In the genomic region with DNA sequence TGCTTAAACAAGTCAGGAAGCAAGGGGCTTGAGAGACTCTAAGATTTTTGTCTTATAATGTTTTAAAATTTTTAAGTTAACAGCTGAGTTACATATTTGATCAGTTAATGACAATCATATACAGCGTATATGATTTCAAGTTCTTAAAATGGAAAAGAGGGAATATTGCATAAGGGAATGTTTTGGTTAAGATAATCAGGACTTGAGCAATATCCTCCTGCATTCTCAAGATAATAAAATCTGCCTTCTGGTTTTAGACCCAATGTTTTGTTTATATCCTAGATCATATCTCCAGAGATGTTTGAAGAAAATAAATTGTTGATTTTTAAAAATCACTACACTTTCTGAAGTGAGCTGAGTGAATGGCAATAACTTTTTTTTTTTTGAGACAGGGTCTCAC, we compare ENCODE assay signal across 23 cellular contexts. TPM values are rescaled to one million over a fixed set of nuclear protein-coding genes. Genes with fewer than 3 reads are reported as not detected.
DNase-seq lines count a peak whose midpoint lies in the region; ATAC-seq, FAIRE-seq and TF ChIP-seq lines count a peak whose summit lies in the region.
"Had no signal": no experiment of that assay in that cellular context is flagged by ENCODE, and none has a peak within 500 bp of the region (broad histone marks: within the 10 kb centered on the region; RNA-seq: fewer than 3 reads in every experiment).

No MANE protein-coding gene starts in this region.

- dilution Hi-C loops in mammary epithelial cell (cut with HindIII; ENCODE audit: low sequenced_read_pairs): no loop called here

- no peaks in the 10 kb centered on the region for H3K4me1 Mint-ChIP-seq in activated T-cell treated with anti-CD3 and anti-CD28 coated beads, Interleukin-2, amount 50 U/mL, for 72 hours (ENCODE audit: low read depth)

- in situ Hi-C loops in mammary epithelial cell (cut with MboI; ENCODE audit: low sequenced_read_pairs in 2 of 2): no loop called here

- TF ChIP-seq CTCF in osteoblast (IDR thresholded peaks at IDR 0.05; ENCODE audit: extremely low read depth, low read depth, low read length): no peak
- TF ChIP-seq CTCF in mammary epithelial cell (conservative IDR thresholded peaks at IDR 0.05 in 1 of 2, IDR thresholded peaks at IDR 0.05 in 1 of 2; ENCODE audit: extremely low read depth in 1 of 2, insufficient read depth in 1 of 2, low read depth in 1 of 2, low read length in 2 of 2): no peak

- no peaks in the 10 kb centered on the region for H3K79me2 ChIP-seq in osteoblast (ENCODE audit: insufficient read depth, low read length)
- H3K79me2 ChIP-seq in mammary epithelial cell (ENCODE audit: insufficient read depth, low read length): no peaks in the 10 kb centered on the region

- H3K9me3 Mint-ChIP-seq in activated T-cell treated with anti-CD3 and anti-CD28 coated beads, Interleukin-2, amount 50 U/mL, for 72 hours: no peaks in the 10 kb centered on the region
- H3K9me3 Mint-ChIP-seq: CD8-positive, alpha-beta T cell; GM23338 had no signal

- H3K36me3 Mint-ChIP-seq in activated T-cell treated with anti-CD3 and anti-CD28 coated beads, Interleukin-2, amount 50 U/mL, for 72 hours (ENCODE audit: insufficient read depth in 2 of 2): no peaks in the 10 kb centered on the region
- H3K36me3 Mint-ChIP-seq: CD8-positive, alpha-beta T cell had no signal

- no TSS peak for BruUV-seq in mammary epithelial cell (replicated peaks; lab: Mats Ljungman, UMichigan)

- no peaks in the 10 kb centered on the region for H4K20me1 ChIP-seq in osteoblast (ENCODE audit: insufficient read depth, low read length)
- no peaks in the 10 kb centered on the region for H4K20me1 ChIP-seq in mammary epithelial cell (ENCODE audit: insufficient read depth, low read length)

- H3K27me3 ChIP-seq in adipocyte (replicated peaks; ENCODE audit: control insufficient read depth, insufficient read depth, low read length): no peaks in the 10 kb centered on the region
- H3K27me3 ChIP-seq in osteoblast (ENCODE audit: insufficient read depth, low read length): peaks cover 21% of the 10 kb centered on the region
- no peaks in the 10 kb centered on the region for H3K27me3 ChIP-seq in mammary epithelial cell (ENCODE audit: insufficient read depth, low read length)
- H3K27me3 ChIP-seq: Peyer's patch had no signal

- H3K4me3 Mint-ChIP-seq in activated T-cell treated with anti-CD3 and anti-CD28 coated beads, Interleukin-2, amount 50 U/mL, for 72 hours: no peak overlapping the region
- H3K4me3 Mint-ChIP-seq: CD8-positive, alpha-beta T cell; GM23338 had no signal

- no peak for FAIRE-seq in urothelium cell line (lab: Jason Lieb, UNC)
- FAIRE-seq: GM12892 had no signal

- DNase-seq in GF-D8 (lab: John Stamatoyannopoulos, UW): peak; percentile 39
- peak; percentile 73 for DNase-seq in adipocyte (ENCODE audit: low read depth)
- DNase-seq in fibroblast of peridontal ligament (ENCODE audit: extremely low read depth): peak; percentile 58
- peak; percentile 38 for DNase-seq in osteoblast (ENCODE audit: insufficient read length, low spot score, missing footprints)
- no peak for DNase-seq in urothelium cell line (ENCODE audit: low spot score)
- no peak for DNase-seq in mammary epithelial cell
- DNase-seq in activated T-cell treated with anti-CD3 and anti-CD28 coated beads, Interleukin-2, amount 50 U/mL, for 72 hours: no peak
- DNase-seq: 8988T; AML-193; C1 segment of cervical spinal cord; CD8-positive, alpha-beta T cell; DND-41; NCI-H1092 treated with DMSO at 0.1 percent for 48 hours; NCI-H146; NCI-H2029; NCI-H2227 treated with DMSO at 0.1 percent for 48 hours; NCI-H510A; NK-92 treated with Interleukin-12 subunit alpha and Interleukin-12 subunit beta, amount 100 ng/mL, for 24 hours; Peyer's patch had no signal

- no peak overlapping the region for H3K27ac ChIP-seq in osteoblast (ENCODE audit: low read depth, low read length)
- H3K27ac ChIP-seq in mammary epithelial cell (ENCODE audit: insufficient read depth, low read depth, low read length): no peak overlapping the region
- H3K27ac ChIP-seq: KMS-11, Peyer's patch had no signal

- H2AFZ ChIP-seq in osteoblast (ENCODE audit: low read length) (no peak overlapping the region), mammary epithelial cell (ENCODE audit: low read depth, low read length) (no peak overlapping the region)
- H2AFZ ChIP-seq: GM23338 had no signal

- 100% methylated on average over 1 of the region's 1 CpG for WGBS in mammary epithelial cell (ENCODE audit: low coverage, missing lambda C conversion rate)

- ATAC-seq in activated T-cell treated with anti-CD3 and anti-CD28 coated beads, Interleukin-2, amount 50 U/mL, for 72 hours (replicated peaks in 1 of 2): no peak
- ATAC-seq: CD8-positive, alpha-beta T cell; GM23338 had no signal

- H3K4me1 ChIP-seq in adipocyte (ENCODE audit: control insufficient read depth, insufficient read depth, low read length) (peaks cover 3% of the 10 kb centered on the region), osteoblast (ENCODE audit: insufficient read depth, low read length) (no peaks in the 10 kb centered on the region), mammary epithelial cell (ENCODE audit: insufficient read depth, low read length) (no peaks in the 10 kb centered on the region)
- H3K4me1 ChIP-seq: Peyer's patch had no signal

- intact Hi-C loops in mammary epithelial cell (cut with micrococcal nuclease): no loop called here

- CTCF ChIA-PET in mammary epithelial cell (lab: Charles Lee; ENCODE audit: low non-redundant PET): no interaction called here

- H3K4me3 ChIP-seq in adipocyte (ENCODE audit: low read length) (no peak overlapping the region), osteoblast (ENCODE audit: insufficient read depth, low read length) (no peak overlapping the region), mammary epithelial cell (replicated peaks in 1 of 3; ENCODE audit: insufficient read depth in 1 of 3, low read depth in 2 of 3, low read length in 3 of 3) (no peak overlapping the region)
- H3K4me3 ChIP-seq: GM23338, HAP-1, Peyer's patch had no signal

- H3K9ac ChIP-seq in adipocyte (ENCODE audit: low read length): no peak overlapping the region
- no peak overlapping the region for H3K9ac ChIP-seq in mammary epithelial cell (ENCODE audit: insufficient read depth, low read length)
- H3K9ac ChIP-seq: KMS-11 had no signal

- H3K27me3 Mint-ChIP-seq in activated T-cell treated with anti-CD3 and anti-CD28 coated beads, Interleukin-2, amount 50 U/mL, for 72 hours (ENCODE audit: low read depth): no peaks in the 10 kb centered on the region

- H3K9me3 ChIP-seq in adipocyte (ENCODE audit: control insufficient read depth, low read length): no peaks in the 10 kb centered on the region
- no peaks in the 10 kb centered on the region for H3K9me3 ChIP-seq in osteoblast (ENCODE audit: low read depth, low read length)
- no peaks in the 10 kb centered on the region for H3K9me3 ChIP-seq in mammary epithelial cell (replicated peaks; ENCODE audit: insufficient read depth, low read length)
- H3K9me3 ChIP-seq: HAP-1, Peyer's patch had no signal

- H3K36me3 ChIP-seq in adipocyte (ENCODE audit: control insufficient read depth, insufficient read depth, low read length, severe bottlenecking): no peaks in the 10 kb centered on the region
- no peaks in the 10 kb centered on the region for H3K36me3 ChIP-seq in osteoblast (ENCODE audit: insufficient read depth, low read length)
- H3K36me3 ChIP-seq in mammary epithelial cell (ENCODE audit: insufficient read depth, low read length): no peaks in the 10 kb centered on the region
- H3K36me3 ChIP-seq: HAP-1, Peyer's patch had no signal

- no peak overlapping the region for H3K4me2 ChIP-seq in osteoblast (ENCODE audit: insufficient read depth, low read length)
- H3K4me2 ChIP-seq in mammary epithelial cell (ENCODE audit: insufficient read depth, low read depth, low read length): no peak overlapping the region
- H3K4me2 ChIP-seq: GM23338, KMS-11 had no signal

- H3K27ac Mint-ChIP-seq in activated T-cell treated with anti-CD3 and anti-CD28 coated beads, Interleukin-2, amount 50 U/mL, for 72 hours: no peak overlapping the region
- H3K27ac Mint-ChIP-seq: CD8-positive, alpha-beta T cell; GM23338 had no signal

RNA-seq across cellular contexts. Expression of gene DYNC1I2, which starts 13.3 kb away (rescaled TPM):
- total RNA-seq in osteoblast: 109 and 110 TPM in 2 replicates
- total RNA-seq in mammary epithelial cell: 100 to 1,000 TPM in 1 of 2 donors, 10 to 100 TPM in 1; 97.4 to 119 TPM
- 124 TPM for polyA plus RNA-seq in mammary epithelial cell
- 133 TPM for polyA minus RNA-seq in mammary epithelial cell
- total RNA-seq in activated T-cell treated with anti-CD3 and anti-CD28 coated beads, Interleukin-2, amount 50 U/mL, for 72 hours: 10 to 100 TPM; 37.6 to 39.5 TPM

Comparison
In these comparisons a context has a peak if more than half of its experiments do, and no peak if none do; other contexts are left out.
1. DNase-seq: peak in GF-D8 (single experiment), adipocyte (single experiment), fibroblast of peridontal ligament (single experiment) and osteoblast (single experiment); none in urothelium cell line (single experiment), mammary epithelial cell (single experiment) and activated T-cell treated with anti-CD3 and anti-CD28 coated beads, Interleukin-2, amount 50 U/mL, for 72 hours (0 of 2).